8 cellular contexts compared by ENCODE assay signal in the genomic region with DNA sequence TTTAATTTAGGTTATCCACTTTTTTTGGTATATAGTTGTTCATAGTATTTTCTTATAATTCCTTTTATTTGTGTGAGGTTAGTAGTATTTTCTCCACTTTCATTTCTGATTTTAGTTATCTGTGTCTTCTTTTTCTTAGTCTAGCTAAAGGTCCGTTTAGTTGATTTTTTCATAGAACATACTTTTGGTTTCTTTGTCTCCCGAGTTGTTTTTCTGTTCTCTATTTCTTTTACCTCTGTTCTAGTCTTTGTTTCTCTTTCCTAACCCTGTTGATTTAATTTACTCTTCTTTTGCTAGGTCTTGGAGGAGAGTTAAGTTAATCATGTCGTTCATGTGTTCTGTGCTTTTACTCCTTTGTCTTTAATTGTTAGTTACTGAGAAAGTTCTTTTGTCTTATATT.
DNase-seq lines count a peak whose midpoint lies in the region; ATAC-seq lines count a peak whose summit lies in the region.
"Not testable (repeated sequence)": the region's sequence is repeated elsewhere in the genome, so short reads cannot be mapped to it uniquely, and the experiment has no call there.

No MANE protein-coding gene starts in this region.

- H3K36me3 Mint-ChIP-seq in activated CD4-positive, alpha-beta memory T cell treated with anti-CD3 and anti-CD28 coated beads for 36 hours; effector memory CD8-positive, alpha-beta T cell (ENCODE audit: insufficient read depth): not testable (repeated sequence)
- peaks cover 0 to 14% of the 10 kb centered on the region in 2 donors for H3K36me3 Mint-ChIP-seq in stimulated activated naive B cell treated with anti-CD40 and anti-IgM and Interleukin-4, amounts not matched to agents 10 μg/mL and 1 μg/mL and 100 μg/mL, for 72 hours

- H3K27me3 Mint-ChIP-seq in activated CD4-positive, alpha-beta memory T cell treated with anti-CD3 and anti-CD28 coated beads for 36 hours; effector memory CD8-positive, alpha-beta T cell; stimulated activated naive B cell treated with anti-CD40 and anti-IgM and Interleukin-4, amounts not matched to agents 10 μg/mL and 1 μg/mL and 100 μg/mL, for 72 hours: not testable (repeated sequence)

- CTCF ChIA-PET in activated CD4-positive, alpha-beta memory T cell treated with anti-CD3 and anti-CD28 coated beads for 36 hours (lab: Charles Lee), result not testable (repeated sequence)

- POLR2A ChIA-PET in activated CD4-positive, alpha-beta memory T cell treated with anti-CD3 and anti-CD28 coated beads for 36 hours (lab: Charles Lee), result not testable (repeated sequence)

- peak overlapping the region; percentile 57 for H3K4me3 Mint-ChIP-seq in activated CD4-positive, alpha-beta memory T cell treated with anti-CD3 and anti-CD28 coated beads for 36 hours
- not testable (repeated sequence) for H3K4me3 Mint-ChIP-seq in effector memory CD8-positive, alpha-beta T cell; stimulated activated naive B cell treated with anti-CD40 and anti-IgM and Interleukin-4, amounts not matched to agents 10 μg/mL and 1 μg/mL and 100 μg/mL, for 72 hours

- peak overlapping the region; percentile 39 for H3K27ac Mint-ChIP-seq in activated CD4-positive, alpha-beta memory T cell treated with anti-CD3 and anti-CD28 coated beads for 36 hours
- H3K27ac Mint-ChIP-seq in effector memory CD8-positive, alpha-beta T cell, result peak overlapping the region; percentile 6 to 38
- H3K27ac Mint-ChIP-seq in stimulated activated naive B cell treated with anti-CD40 and anti-IgM and Interleukin-4, amounts not matched to agents 10 μg/mL and 1 μg/mL and 100 μg/mL, for 72 hours, result peak overlapping the region; percentile 83

- peak; percentile 77 for ATAC-seq in GM18517 (IDR thresholded peaks at IDR 0.05; ENCODE audit: unreplicated experiment)
- ATAC-seq in GM19397 (IDR thresholded peaks at IDR 0.05; ENCODE audit: unreplicated experiment), result peak; percentile 68
- ATAC-seq in GM21529 (IDR thresholded peaks at IDR 0.05; ENCODE audit: unreplicated experiment), result peak; percentile 90
- ATAC-seq in HG02870 (IDR thresholded peaks at IDR 0.05; ENCODE audit: unreplicated experiment), result peak; percentile 84
- ATAC-seq in HG03432 (IDR thresholded peaks at IDR 0.05; ENCODE audit: unreplicated experiment), result peak; percentile 88
- ATAC-seq in effector memory CD8-positive, alpha-beta T cell (replicated peaks); stimulated activated naive B cell treated with anti-CD40 and anti-IgM and Interleukin-4, amounts not matched to agents 10 μg/mL and 1 μg/mL and 100 μg/mL, for 72 hours (replicated peaks): not testable (repeated sequence)

- not testable (repeated sequence) for H3K9me3 Mint-ChIP-seq in activated CD4-positive, alpha-beta memory T cell treated with anti-CD3 and anti-CD28 coated beads for 36 hours; effector memory CD8-positive, alpha-beta T cell; stimulated activated naive B cell treated with anti-CD40 and anti-IgM and Interleukin-4, amounts not matched to agents 10 μg/mL and 1 μg/mL and 100 μg/mL, for 72 hours

- peaks cover 13% of the 10 kb centered on the region for H3K4me1 Mint-ChIP-seq in activated CD4-positive, alpha-beta memory T cell treated with anti-CD3 and anti-CD28 coated beads for 36 hours (ENCODE audit: low read depth)
- H3K4me1 Mint-ChIP-seq in effector memory CD8-positive, alpha-beta T cell (ENCODE audit: low read depth in 2 of 2); stimulated activated naive B cell treated with anti-CD40 and anti-IgM and Interleukin-4, amounts not matched to agents 10 μg/mL and 1 μg/mL and 100 μg/mL, for 72 hours: not testable (repeated sequence)

- not testable (repeated sequence) for DNase-seq in activated CD4-positive, alpha-beta memory T cell treated with anti-CD3 and anti-CD28 coated beads for 36 hours; effector memory CD8-positive, alpha-beta T cell; stimulated activated naive B cell treated with anti-CD40 and anti-IgM and Interleukin-4, amounts not matched to agents 10 μg/mL and 1 μg/mL and 100 μg/mL, for 72 hours

- intact Hi-C loops in activated CD4-positive, alpha-beta memory T cell treated with anti-CD3 and anti-CD28 coated beads for 36 hours (cut with micrococcal nuclease), result not testable (repeated sequence)

Comparison
In these comparisons a context has a peak if more than half of its experiments do, and no peak if none do; other contexts are left out.
1. H3K27ac Mint-ChIP-seq: peak in every context shown above with its lines; median percentile 83 in stimulated activated naive B cell treated with anti-CD40 and anti-IgM and Interleukin-4, amounts not matched to agents 10 μg/mL and 1 μg/mL and 100 μg/mL, for 72 hours; 39 in activated CD4-positive, alpha-beta memory T cell treated with anti-CD3 and anti-CD28 coated beads for 36 hours; 22 in effector memory CD8-positive, alpha-beta T cell.